In the genomic region with DNA sequence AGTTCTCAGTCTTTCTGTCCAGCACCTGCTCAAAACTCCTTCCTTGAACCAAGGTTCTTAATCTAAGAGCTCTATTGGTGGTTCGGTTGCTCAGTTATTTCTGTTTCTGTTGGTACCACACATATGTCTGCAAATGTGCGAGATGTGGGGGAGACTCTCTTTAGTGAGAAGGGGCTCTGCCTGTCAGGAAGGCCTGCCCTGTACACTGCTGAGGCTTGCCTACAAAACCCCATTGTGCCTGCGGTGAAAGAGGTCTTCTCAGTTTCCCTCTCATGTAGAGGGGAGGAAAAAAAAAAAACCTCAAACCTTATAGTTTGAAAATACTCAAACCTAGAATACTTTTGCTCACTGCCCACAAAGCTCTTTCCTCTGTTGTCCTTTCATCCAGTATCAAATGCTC, we compare ENCODE assay signal across 37 cellular contexts.
"Had no signal": no experiment of that assay in that cellular context is flagged by ENCODE, and none has a peak within 500 bp of the region (broad histone marks: within the 10 kb centered on the region; RNA-seq: fewer than 3 reads in every experiment).

No MANE protein-coding gene starts in this region.

- H3K9me3 ChIP-seq: adrenal gland, ascending aorta, body of pancreas, breast epithelium had no signal

- H3K4me1 Mint-ChIP-seq: activated naive CD4-positive, alpha-beta T cell treated with anti-CD3 and anti-CD28 coated beads, Interleukin-2, amount 10 ng/mL, durations not matched to agents 7 days and 5 days; activated naive CD4-positive, alpha-beta T cell treated with anti-CD3 and anti-CD28 coated beads, Interleukin-2, amount 50 U/mL, for 24 hours; activated naive CD8-positive, alpha-beta T cell treated with anti-CD3 and anti-CD28 coated beads for 36 hours; activated naive CD8-positive, alpha-beta T cell treated with anti-CD3 and anti-CD28 coated beads, Interleukin-2, amount 10 ng/mL, durations not matched to agents 7 days and 5 days; activated naive CD8-positive, alpha-beta T cell treated with anti-CD3 and anti-CD28 coated beads, Interleukin-2, amount 50 U/mL, for 24 hours; activated T-helper 17 cell treated with anti-CD3 and anti-CD28 coated beads, Interleukin-2, amount 50 U/mL, for 72 hours; central memory CD8-positive, alpha-beta T cell had no signal

- ATAC-seq: activated naive CD4-positive, alpha-beta T cell treated with anti-CD3 and anti-CD28 coated beads, Interleukin-2, amount 50 U/mL, for 72 hours; activated naive CD8-positive, alpha-beta T cell treated with anti-CD3 and anti-CD28 coated beads, Interleukin-2, amount 50 U/mL, for 24 hours; activated T-cell treated with anti-CD3 and anti-CD28 coated beads, Interleukin-2, amount 50 U/mL, for 4 hours; activated T-cell treated with anti-CD3 and anti-CD28 coated beads, Interleukin-2, amount 50 U/mL, for 72 hours; activated T-helper 17 cell treated with anti-CD3 and anti-CD28 coated beads, Interleukin-2, amount 50 U/mL, for 72 hours; body of pancreas had no signal

- H3K4me3 Mint-ChIP-seq: activated naive CD4-positive, alpha-beta T cell treated with anti-CD3 and anti-CD28 coated beads for 36 hours; activated naive CD4-positive, alpha-beta T cell treated with anti-CD3 and anti-CD28 coated beads, Interleukin-2, amount 10 ng/mL, durations not matched to agents 7 days and 5 days; activated naive CD4-positive, alpha-beta T cell treated with anti-CD3 and anti-CD28 coated beads, Interleukin-2, amount 50 U/mL, for 24 hours; activated naive CD8-positive, alpha-beta T cell; activated naive CD8-positive, alpha-beta T cell treated with anti-CD3 and anti-CD28 coated beads for 36 hours; activated naive CD8-positive, alpha-beta T cell treated with anti-CD3 and anti-CD28 coated beads, Interleukin-2, amount 10 ng/mL, durations not matched to agents 7 days and 5 days; activated naive CD8-positive, alpha-beta T cell treated with anti-CD3 and anti-CD28 coated beads, Interleukin-2, amount 50 U/mL, for 24 hours; activated T-cell treated with anti-CD3 and anti-CD28 coated beads, Interleukin-2, amount 50 U/mL, for 24 hours; activated T-cell treated with anti-CD3 and anti-CD28 coated beads, Interleukin-2, amount 50 U/mL, for 4 hours; activated T-cell treated with anti-CD3 and anti-CD28 coated beads, Interleukin-2, amount 50 U/mL, for 72 hours; activated T-helper 1 cell treated with anti-CD3 and anti-CD28 coated beads, Interleukin-12 subunit alpha, Interleukin-12 subunit beta, Interleukin-2, Interleukin-4 antibody, amounts not matched to agents 30 ng/mL and 10 ng/mL and 1 ng/mL, durations not matched to agents 14 hours and 24 hours and 36 hours; activated T-helper 17 cell treated with anti-CD3 and anti-CD28 coated beads, Interleukin-2, amount 50 U/mL, for 72 hours; brain; central memory CD8-positive, alpha-beta T cell had no signal

- H3K36me3 ChIP-seq: adrenal gland, ascending aorta, brain microvascular endothelial cell, breast epithelium, cardiac muscle cell had no signal

- DNase-seq: activated effector memory CD4-positive, alpha-beta T cell treated with anti-CD3 and anti-CD28 coated beads, Interleukin-2, amount 50 U/mL, for 16 hours; activated effector memory CD4-positive, alpha-beta T cell treated with Interleukin-2 at 50 U/mL for 16 hours; activated gamma-delta T cell; activated gamma-delta T cell treated with Interleukin-2 at 50 U/mL for 16 hours; activated naive CD4-positive, alpha-beta T cell; activated naive CD4-positive, alpha-beta T cell treated with anti-CD3 and anti-CD28 coated beads for 36 hours; activated naive CD4-positive, alpha-beta T cell treated with anti-CD3 and anti-CD28 coated beads, Interleukin-2, amount 10 ng/mL, durations not matched to agents 7 days and 5 days; activated naive CD4-positive, alpha-beta T cell treated with anti-CD3 and anti-CD28 coated beads, Interleukin-2, amount 50 U/mL, for 16 hours; activated naive CD4-positive, alpha-beta T cell treated with Interleukin-2 at 50 U/mL for 16 hours; activated naive CD8-positive, alpha-beta T cell treated with anti-CD3 and anti-CD28 coated beads for 36 hours; activated naive CD8-positive, alpha-beta T cell treated with anti-CD3 and anti-CD28 coated beads, Interleukin-2, amount 10 ng/mL, durations not matched to agents 7 days and 5 days; activated naive CD8-positive, alpha-beta T cell treated with anti-CD3 and anti-CD28 coated beads, Interleukin-2, amount 50 U/mL, for 24 hours; activated T-cell treated with anti-CD3 and anti-CD28 coated beads, Interleukin-2, amount 50 U/mL, for 24 hours; activated T-cell treated with anti-CD3 and anti-CD28 coated beads, Interleukin-2, amount 50 U/mL, for 4 hours; activated T-cell treated with anti-CD3 and anti-CD28 coated beads, Interleukin-2, amount 50 U/mL, for 48 hours; activated T-cell treated with anti-CD3 and anti-CD28 coated beads, Interleukin-2, amount 50 U/mL, for 72 hours; adrenal gland; amniotic stem cell; amygdala; anterior cingulate cortex; aorta; body of pancreas; brain microvascular endothelial cell; caudate nucleus; central memory CD4-positive, alpha-beta T cell; cerebellar nuclear complex had no signal

- H3K4me3 ChIP-seq: adrenal gland, ascending aorta, body of pancreas, breast epithelium, cardiac muscle cell had no signal

- H3K27me3 ChIP-seq: adrenal gland, ascending aorta, body of pancreas, brain microvascular endothelial cell, breast epithelium, cardiac muscle cell had no signal

- H3K9me3 Mint-ChIP-seq: activated naive CD4-positive, alpha-beta T cell treated with anti-CD3 and anti-CD28 coated beads for 36 hours; activated naive CD4-positive, alpha-beta T cell treated with anti-CD3 and anti-CD28 coated beads, Interleukin-2, amount 10 ng/mL, durations not matched to agents 7 days and 5 days; activated naive CD4-positive, alpha-beta T cell treated with anti-CD3 and anti-CD28 coated beads, Interleukin-2, amount 50 U/mL, for 24 hours; activated naive CD4-positive, alpha-beta T cell treated with anti-CD3 and anti-CD28 coated beads, Interleukin-2, amount 50 U/mL, for 72 hours; activated naive CD8-positive, alpha-beta T cell treated with anti-CD3 and anti-CD28 coated beads for 36 hours; activated naive CD8-positive, alpha-beta T cell treated with anti-CD3 and anti-CD28 coated beads, Interleukin-2, amount 10 ng/mL, durations not matched to agents 7 days and 5 days; activated T-cell treated with anti-CD3 and anti-CD28 coated beads, Interleukin-2, amount 50 U/mL, for 24 hours; activated T-cell treated with anti-CD3 and anti-CD28 coated beads, Interleukin-2, amount 50 U/mL, for 4 hours; activated T-cell treated with anti-CD3 and anti-CD28 coated beads, Interleukin-2, amount 50 U/mL, for 72 hours; activated T-helper 1 cell treated with anti-CD3 and anti-CD28 coated beads, Interleukin-12 subunit alpha, Interleukin-12 subunit beta, Interleukin-2, Interleukin-4 antibody, amounts not matched to agents 30 ng/mL and 10 ng/mL and 1 ng/mL, durations not matched to agents 14 hours and 24 hours and 36 hours; activated T-helper 17 cell treated with anti-CD3 and anti-CD28 coated beads, Interleukin-2, amount 50 U/mL, for 72 hours; activated T-helper 2 cell treated with anti-CD3 and anti-CD28 coated beads, Interferon-gamma antibody, Interleukin-2, Interleukin-4, amounts not matched to agents 10 μg/mL and 5 μg/mL and 100 μg/mL, durations not matched to agents 14 hours and 24 hours and 36 hours; brain; central memory CD8-positive, alpha-beta T cell had no signal

- H3K36me3 Mint-ChIP-seq: activated naive CD4-positive, alpha-beta T cell treated with anti-CD3 and anti-CD28 coated beads, Interleukin-2, amount 10 ng/mL, durations not matched to agents 7 days and 5 days; activated naive CD4-positive, alpha-beta T cell treated with anti-CD3 and anti-CD28 coated beads, Interleukin-2, amount 50 U/mL, for 24 hours; activated naive CD4-positive, alpha-beta T cell treated with anti-CD3 and anti-CD28 coated beads, Interleukin-2, amount 50 U/mL, for 72 hours; activated naive CD8-positive, alpha-beta T cell; activated naive CD8-positive, alpha-beta T cell treated with anti-CD3 and anti-CD28 coated beads for 36 hours; activated naive CD8-positive, alpha-beta T cell treated with anti-CD3 and anti-CD28 coated beads, Interleukin-2, amount 10 ng/mL, durations not matched to agents 7 days and 5 days; brain had no signal

- H3K27ac Mint-ChIP-seq: activated naive CD4-positive, alpha-beta T cell treated with anti-CD3 and anti-CD28 coated beads for 36 hours; activated naive CD4-positive, alpha-beta T cell treated with anti-CD3 and anti-CD28 coated beads, Interleukin-2, amount 10 ng/mL, durations not matched to agents 7 days and 5 days; activated naive CD4-positive, alpha-beta T cell treated with anti-CD3 and anti-CD28 coated beads, Interleukin-2, amount 50 U/mL, for 24 hours; activated naive CD4-positive, alpha-beta T cell treated with anti-CD3 and anti-CD28 coated beads, Interleukin-2, amount 50 U/mL, for 72 hours; activated naive CD8-positive, alpha-beta T cell; activated naive CD8-positive, alpha-beta T cell treated with anti-CD3 and anti-CD28 coated beads for 36 hours; activated naive CD8-positive, alpha-beta T cell treated with anti-CD3 and anti-CD28 coated beads, Interleukin-2, amount 10 ng/mL, durations not matched to agents 7 days and 5 days; activated naive CD8-positive, alpha-beta T cell treated with anti-CD3 and anti-CD28 coated beads, Interleukin-2, amount 50 U/mL, for 24 hours; activated T-cell treated with anti-CD3 and anti-CD28 coated beads, Interleukin-2, amount 50 U/mL, for 24 hours; activated T-cell treated with anti-CD3 and anti-CD28 coated beads, Interleukin-2, amount 50 U/mL, for 72 hours; activated T-helper 1 cell treated with anti-CD3 and anti-CD28 coated beads, Interleukin-12 subunit alpha, Interleukin-12 subunit beta, Interleukin-2, Interleukin-4 antibody, amounts not matched to agents 30 ng/mL and 10 ng/mL and 1 ng/mL, durations not matched to agents 14 hours and 24 hours and 36 hours; activated T-helper 17 cell treated with anti-CD3 and anti-CD28 coated beads, Interleukin-2, amount 50 U/mL, for 72 hours; activated T-helper 2 cell treated with anti-CD3 and anti-CD28 coated beads, Interferon-gamma antibody, Interleukin-2, Interleukin-4, amounts not matched to agents 10 μg/mL and 5 μg/mL and 100 μg/mL, durations not matched to agents 14 hours and 24 hours and 36 hours; brain had no signal

- H3K27me3 Mint-ChIP-seq: activated naive CD4-positive, alpha-beta T cell treated with anti-CD3 and anti-CD28 coated beads, Interleukin-2, amount 10 ng/mL, durations not matched to agents 7 days and 5 days; activated naive CD4-positive, alpha-beta T cell treated with anti-CD3 and anti-CD28 coated beads, Interleukin-2, amount 50 U/mL, for 24 hours; activated naive CD8-positive, alpha-beta T cell treated with anti-CD3 and anti-CD28 coated beads, Interleukin-2, amount 50 U/mL, for 24 hours; activated T-cell treated with anti-CD3 and anti-CD28 coated beads, Interleukin-2, amount 50 U/mL, for 24 hours had no signal

- H3K4me1 ChIP-seq: adrenal gland, ascending aorta, body of pancreas, breast epithelium had no signal

- H3K27ac ChIP-seq: adrenal gland, ascending aorta, body of pancreas, brain microvascular endothelial cell, breast epithelium, cardiac muscle cell had no signal
